Comparison of ENCODE assay signal across 1 cellular context in the genomic region with DNA sequence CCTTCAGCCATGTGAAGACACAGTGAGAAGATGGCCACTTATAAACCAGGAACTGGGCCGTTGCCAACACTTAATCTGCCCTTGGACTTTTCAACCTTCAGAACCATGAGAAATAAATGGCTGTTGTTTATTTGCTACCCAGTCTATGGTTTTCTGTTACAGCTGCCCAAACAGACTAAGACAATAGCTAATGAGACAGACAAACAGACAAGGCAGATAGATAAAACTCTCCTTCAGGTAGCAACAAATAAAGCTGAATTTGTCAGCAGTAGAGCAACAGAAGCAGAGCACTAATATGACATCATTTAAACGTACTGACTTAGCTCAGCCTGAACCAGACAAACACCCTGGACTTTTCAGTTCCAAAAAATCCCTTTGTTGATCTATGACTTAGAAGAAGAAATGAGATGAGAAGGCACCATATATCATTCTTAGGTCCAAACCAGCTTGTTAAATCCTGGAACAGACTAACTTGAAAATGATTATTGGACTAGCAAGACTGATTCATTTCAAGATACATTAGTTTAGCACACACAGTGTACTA.
TF ChIP-seq lines count a peak whose summit lies in the region.

No MANE protein-coding gene starts in this region.

TF ChIP-seq in SK-N-SH, 30 proteins besides CTCF, POLR2A, EP300 and RAD21 (continued from another document):
- TF ChIP-seq, protein P1, sequence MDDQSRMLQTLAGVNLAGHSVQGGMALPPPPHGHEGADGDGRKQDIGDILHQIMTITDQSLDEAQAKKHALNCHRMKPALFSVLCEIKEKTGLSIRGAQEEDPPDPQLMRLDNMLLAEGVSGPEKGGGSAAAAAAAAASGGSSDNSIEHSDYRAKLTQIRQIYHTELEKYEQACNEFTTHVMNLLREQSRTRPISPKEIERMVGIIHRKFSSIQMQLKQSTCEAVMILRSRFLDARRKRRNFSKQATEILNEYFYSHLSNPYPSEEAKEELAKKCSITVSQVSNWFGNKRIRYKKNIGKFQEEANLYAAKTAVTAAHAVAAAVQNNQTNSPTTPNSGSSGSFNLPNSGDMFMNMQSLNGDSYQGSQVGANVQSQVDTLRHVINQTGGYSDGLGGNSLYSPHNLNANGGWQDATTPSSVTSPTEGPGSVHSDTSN (IDR thresholded peaks at IDR 0.05), result no peak
- TF ChIP-seq, protein P2, sequence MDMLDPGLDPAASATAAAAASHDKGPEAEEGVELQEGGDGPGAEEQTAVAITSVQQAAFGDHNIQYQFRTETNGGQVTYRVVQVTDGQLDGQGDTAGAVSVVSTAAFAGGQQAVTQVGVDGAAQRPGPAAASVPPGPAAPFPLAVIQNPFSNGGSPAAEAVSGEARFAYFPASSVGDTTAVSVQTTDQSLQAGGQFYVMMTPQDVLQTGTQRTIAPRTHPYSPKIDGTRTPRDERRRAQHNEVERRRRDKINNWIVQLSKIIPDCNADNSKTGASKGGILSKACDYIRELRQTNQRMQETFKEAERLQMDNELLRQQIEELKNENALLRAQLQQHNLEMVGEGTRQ (IDR thresholded peaks at IDR 0.05; ENCODE audit: borderline replicate concordance, low read depth, low read length), result no peak
- no peak for TF ChIP-seq JUND (IDR thresholded peaks at IDR 0.05)
- TF ChIP-seq EZH2phosphoT487 (IDR thresholded peaks at IDR 0.05; ENCODE audit: borderline replicate concordance, low read depth), result no peak
- TF ChIP-seq TEAD4 (IDR thresholded peaks at IDR 0.05; ENCODE audit: borderline replicate concordance, insufficient read depth), result no peak
- TF ChIP-seq CHD2 (IDR thresholded peaks at IDR 0.05; ENCODE audit: low read length, partially characterized antibody), result no peak
- no peak for TF ChIP-seq GATA2 (CRISPR knock-in tag; IDR thresholded peaks at IDR 0.05)
- TF ChIP-seq RCOR1 (IDR thresholded peaks at IDR 0.05; ENCODE audit: low read length), result no peak
- TF ChIP-seq, protein P3, sequence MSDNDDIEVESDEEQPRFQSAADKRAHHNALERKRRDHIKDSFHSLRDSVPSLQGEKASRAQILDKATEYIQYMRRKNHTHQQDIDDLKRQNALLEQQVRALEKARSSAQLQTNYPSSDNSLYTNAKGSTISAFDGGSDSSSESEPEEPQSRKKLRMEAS (IDR thresholded peaks at IDR 0.05; ENCODE audit: low read depth), result no peak
